ENCODE assay signal across 24 cellular contexts in the genomic region with DNA sequence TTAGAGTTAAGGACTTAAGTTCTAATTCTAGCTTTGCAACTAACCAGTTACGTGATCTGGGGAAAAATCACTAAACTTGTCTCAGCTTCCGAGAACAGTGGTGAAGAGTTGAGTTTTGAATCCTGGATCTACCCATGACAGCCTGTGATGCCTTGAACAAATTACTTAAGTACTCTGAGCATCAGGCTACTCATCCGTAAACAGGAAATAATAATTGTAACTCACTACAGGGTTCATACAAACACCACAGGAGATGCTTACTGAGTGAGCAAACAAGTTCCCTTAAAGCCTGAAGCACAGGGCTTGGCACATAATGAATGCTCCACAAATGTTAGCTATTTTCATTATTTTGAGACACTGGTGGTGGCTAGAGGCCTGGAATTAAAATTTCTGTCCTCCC.
DNase-seq lines count a peak whose midpoint lies in the region; ATAC-seq and TF ChIP-seq lines count a peak whose summit lies in the region.
"Had no signal": no experiment of that assay in that cellular context is flagged by ENCODE, and none has a peak within 500 bp of the region (broad histone marks: within the 10 kb centered on the region; RNA-seq: fewer than 3 reads in every experiment).

No MANE protein-coding gene starts in this region.

- H3K9me3 ChIP-seq in H9 (ENCODE audit: control insufficient read depth, low read depth, low read length): no peaks in the 10 kb centered on the region

- no peak overlapping the region for H2BK5ac ChIP-seq in H9 (ENCODE audit: insufficient read length, low read length)

- no peak for TF ChIP-seq CTCF in H9 (conservative IDR thresholded peaks at IDR 0.05)

- H4K8ac ChIP-seq in H9 (replicated peaks; ENCODE audit: insufficient read length, low read depth, low read length): no peak overlapping the region

- no peak overlapping the region for H3K18ac ChIP-seq in H9 (ENCODE audit: insufficient read length, low read depth, low read length)

- peak overlapping the region in 2 of 3 experiments; percentile 68 to 76; a peak in 3 of 7 replicates for H3K27ac Mint-ChIP-seq in H9
- H3K27ac Mint-ChIP-seq: CD8-positive, alpha-beta memory T cell had no signal

- H3K4me1 ChIP-seq in H9 (ENCODE audit: insufficient read depth, low read length): peaks cover 4% of the 10 kb centered on the region; the same call in 1 of the 2 replicates

- H3K4me1 Mint-ChIP-seq in H9: peaks cover 5 to 13% of the 10 kb centered on the region in 2 experiments
- H3K4me1 Mint-ChIP-seq: CD8-positive, alpha-beta memory T cell had no signal

- H3K23ac ChIP-seq in H9 (ENCODE audit: insufficient read length, low read depth, low read length): no peak overlapping the region

- no peak overlapping the region for H2BK120ac ChIP-seq in H9 (ENCODE audit: low read depth, low read length, poor library complexity, severe bottlenecking)

- no peaks in the 10 kb centered on the region for H3K27me3 Mint-ChIP-seq in H9 (ENCODE audit: low read depth)

- no peak overlapping the region for H2BK12ac ChIP-seq in H9 (ENCODE audit: insufficient read length, low read depth, low read length)

- H3K79me2 ChIP-seq in H9 (ENCODE audit: insufficient read depth, low read length): no peaks in the 10 kb centered on the region

- H3K56ac ChIP-seq in H9 (ENCODE audit: insufficient read length, low read depth, low read length): no peak overlapping the region

- H3K23me2 ChIP-seq in H9 (ENCODE audit: insufficient read length, low read depth, low read length, poor library complexity, severe bottlenecking): no peaks in the 10 kb centered on the region

- H3K4me2 ChIP-seq in H9 (ENCODE audit: insufficient read depth, insufficient read length, low read length): no peak overlapping the region

- H4K5ac ChIP-seq in H9 (ENCODE audit: insufficient read length, low read depth, low read length): no peak overlapping the region

- DNase-seq in NCI-H2081 (lab: John Stamatoyannopoulos, UW): peak; percentile 2 to 60
- no peak for DNase-seq in NCI-H2081 treated with DMSO at 0.1 percent for 48 hours (lab: John Stamatoyannopoulos, UW)
- DNase-seq in H9: no peak
- peak; percentile 71 for DNase-seq in NCI-H748 (lab: John Stamatoyannopoulos, UW; ENCODE audit: unreplicated experiment)
- DNase-seq in kidney tubule cell (ENCODE audit: low spot score): peak; percentile 13
- DNase-seq in SIG-M5 treated with dmso at 0.1 percent for 504 hours (lab: John Stamatoyannopoulos, UW; ENCODE audit: unreplicated experiment): no peak
- DNase-seq in NCI-H446 treated with DMSO at 0.1 percent for 48 hours (lab: John Stamatoyannopoulos, UW): no peak
- DNase-seq: 8988T; AML-193; C1 segment of cervical spinal cord; CD8-positive, alpha-beta memory T cell; DMS53; GDM1; MM.1S; NCI-H1048; NCI-H1436 treated with DMSO at 0.1 percent for 48 hours; NCI-H2029 treated with DMSO at 0.1 percent for 48 hours; NCI-H524 treated with DMSO at 0.1 percent for 48 hours; SHP77 treated with DMSO at 0.1 percent for 48 hours had no signal

- H3K14ac ChIP-seq in H9 (ENCODE audit: insufficient read depth, low read length): no peak overlapping the region

- no peaks in the 10 kb centered on the region for H3K9me3 Mint-ChIP-seq in H9
- H3K9me3 Mint-ChIP-seq: CD8-positive, alpha-beta memory T cell had no signal

- H2BK15ac ChIP-seq in H9 (ENCODE audit: low read depth, low read length): no peak overlapping the region

- no peak overlapping the region for H2BK20ac ChIP-seq in H9 (ENCODE audit: low read depth, low read length, poor library complexity, severe bottlenecking)

- no peak for ATAC-seq in HG03460 (IDR thresholded peaks at IDR 0.05; ENCODE audit: unreplicated experiment)
- ATAC-seq: HepG2, K562, SK-N-SH treated with all-trans-retinoic acid at 6 μM for 48 hours had no signal

- H3K4ac ChIP-seq in H9 (ENCODE audit: low read depth, low read length): no peak overlapping the region

- H3K27ac ChIP-seq in H9 (ENCODE audit: insufficient read length, low read depth, low read length): no peak overlapping the region
- H3K27ac ChIP-seq: RWPE1 had no signal

- H3K9ac ChIP-seq in H9 (ENCODE audit: extremely low read depth, insufficient read length, low read length): no peak overlapping the region

- no peaks in the 10 kb centered on the region; the same call in 1 of the 2 replicates for H3K27me3 ChIP-seq in H9 (ENCODE audit: insufficient read depth, low read length)

- H3K4me3 Mint-ChIP-seq in H9: no peak overlapping the region; a peak in 2 of 5 replicates
- H3K4me3 Mint-ChIP-seq: CD8-positive, alpha-beta memory T cell had no signal

- WGBS in H9 (ENCODE audit: extremely low coverage, insufficient read length, low lambda C conversion rate): no CpG with 5 or more reads among the region's 3 CpGs

- no peak overlapping the region for H4K91ac ChIP-seq in H9 (ENCODE audit: insufficient read length, low read depth, low read length)

- H3K36me3 Mint-ChIP-seq in H9 (ENCODE audit: insufficient read depth in 1 of 3, low read depth in 3 of 3): 0 out of 7 replicates have a peak, but pooled peaks cover 0 to 2% (median 0%) of the 10 kb centered on the region in 3 experiments
- H3K36me3 Mint-ChIP-seq: CD8-positive, alpha-beta memory T cell had no signal

- no peak overlapping the region for H2AK5ac ChIP-seq in H9 (ENCODE audit: insufficient read length, low read length)

- no peak overlapping the region for H3T11ph ChIP-seq in H9 (ENCODE audit: low read length)

- H3K79me1 ChIP-seq in H9 (ENCODE audit: insufficient read depth, low read depth, low read length, poor library complexity, severe bottlenecking): peaks cover 3% of the 10 kb centered on the region

- H2AFZ ChIP-seq in H9 (ENCODE audit: low read length): no peak overlapping the region

- H4K20me1 ChIP-seq in H9 (ENCODE audit: control insufficient read depth, insufficient read depth, insufficient read length): no peaks in the 10 kb centered on the region

Comparison
In these comparisons a context has a peak if more than half of its experiments do, and no peak if none do; other contexts are left out.
1. DNase-seq: peak in NCI-H2081 (2 of 2), NCI-H748 (single experiment) and kidney tubule cell (single experiment); none in NCI-H2081 treated with DMSO at 0.1 percent for 48 hours (single experiment), H9 (single experiment), SIG-M5 treated with dmso at 0.1 percent for 504 hours (single experiment) and NCI-H446 treated with DMSO at 0.1 percent for 48 hours (single experiment).